ENCODE assay signal across 12 cellular contexts in genomic region chr18:76522104-76522503, GRCh38. TPM values are rescaled to one million over a fixed set of nuclear protein-coding genes. Genes with fewer than 3 reads are reported as not detected.
DNase-seq lines count a peak whose midpoint lies in the region; ATAC-seq and TF ChIP-seq lines count a peak whose summit lies in the region.
"Had no signal": no experiment of that assay in that cellular context is flagged by ENCODE, and none has a peak within 500 bp of the region (broad histone marks: within the 10 kb centered on the region; RNA-seq: fewer than 3 reads in every experiment).

No MANE protein-coding gene starts in this region.

- H3K9me3 ChIP-seq in mucosa of descending colon, result no peaks in the 10 kb centered on the region

- H3K4me3 ChIP-seq in mucosa of descending colon, result no peak overlapping the region

- intact Hi-C loops in mucosa of descending colon (cut with DNase I, micrococcal nuclease), result no loop called here

- DNase-seq in NCI-H1930 (lab: John Stamatoyannopoulos, UW) (peak; percentile 59 to 68), endothelial cell (ENCODE audit: low spot score) (peak; percentile 28), mucosa of descending colon (no peak), type B pancreatic cell (ENCODE audit: extremely low spot score, unreplicated experiment) (no peak), SHP77 treated with DMSO at 0.1 percent for 48 hours (lab: John Stamatoyannopoulos, UW) (no peak), activated gamma-delta T cell (lab: John Stamatoyannopoulos, UW) (no peak), progenitor cell of endocrine pancreas (ENCODE audit: low spot score, unreplicated experiment) (no peak)
- no peak for DNase-seq in stimulated activated effector memory CD8-positive, alpha-beta T cell treated with anti-CD3 and anti-CD28 coated beads, Interleukin-12 subunit alpha, Interleukin-12 subunit beta, amount 100 ng/mL, for 72 hours (ENCODE audit: low spot score in 2 of 2)
- DNase-seq: activated CD4-positive, CD25-positive, alpha-beta regulatory T cell treated with anti-CD3 and anti-CD28 coated beads, Interleukin-2, amount 50 U/mL, for 72 hours; DMS79 treated with DMSO at 0.1 percent for 48 hours; NCI-H226 had no signal

- H3K9me3 Mint-ChIP-seq in endothelial cell (ENCODE audit: unreplicated experiment) (no peaks in the 10 kb centered on the region), type B pancreatic cell (no peaks in the 10 kb centered on the region), progenitor cell of endocrine pancreas (ENCODE audit: low read depth) (no peaks in the 10 kb centered on the region)
- H3K9me3 Mint-ChIP-seq in stimulated activated effector memory CD8-positive, alpha-beta T cell treated with anti-CD3 and anti-CD28 coated beads, Interleukin-12 subunit alpha, Interleukin-12 subunit beta, amount 100 ng/mL, for 72 hours, result no peaks in the 10 kb centered on the region

- peak; percentile 16 for ATAC-seq in mucosa of descending colon
- ATAC-seq in stimulated activated effector memory CD8-positive, alpha-beta T cell treated with anti-CD3 and anti-CD28 coated beads, Interleukin-12 subunit alpha, Interleukin-12 subunit beta, amount 100 ng/mL, for 72 hours, result no peak

- no peaks in the 10 kb centered on the region for H3K36me3 ChIP-seq in mucosa of descending colon (ENCODE audit: low read depth)

- no peaks in the 10 kb centered on the region for H3K36me3 Mint-ChIP-seq in endothelial cell (ENCODE audit: low read depth, unreplicated experiment)
- no peaks in the 10 kb centered on the region for H3K36me3 Mint-ChIP-seq in type B pancreatic cell
- no peaks in the 10 kb centered on the region for H3K36me3 Mint-ChIP-seq in stimulated activated effector memory CD8-positive, alpha-beta T cell treated with anti-CD3 and anti-CD28 coated beads, Interleukin-12 subunit alpha, Interleukin-12 subunit beta, amount 100 ng/mL, for 72 hours
- no peaks in the 10 kb centered on the region for H3K36me3 Mint-ChIP-seq in progenitor cell of endocrine pancreas (ENCODE audit: insufficient read depth)

- H3K4me1 ChIP-seq in mucosa of descending colon (ENCODE audit: low read depth), result no peaks in the 10 kb centered on the region

- no peak for TF ChIP-seq CTCF in endothelial cell (IDR thresholded peaks at IDR 0.05; ENCODE audit: unreplicated experiment)
- TF ChIP-seq CTCF in mucosa of descending colon (IDR thresholded peaks at IDR 0.05), result no peak
- TF ChIP-seq CTCF in type B pancreatic cell (conservative IDR thresholded peaks at IDR 0.05), result no peak
- TF ChIP-seq CTCF in progenitor cell of endocrine pancreas (IDR thresholded peaks at IDR 0.05; ENCODE audit: unreplicated experiment), result no peak

- H3K27me3 Mint-ChIP-seq in endothelial cell (ENCODE audit: unreplicated experiment) (peaks cover 4% of the 10 kb centered on the region), type B pancreatic cell (peaks cover 24% of the 10 kb centered on the region), progenitor cell of endocrine pancreas (no peaks in the 10 kb centered on the region)

- peaks cover 43% of the 10 kb centered on the region for H3K4me1 Mint-ChIP-seq in endothelial cell (ENCODE audit: unreplicated experiment)
- peaks cover 51% of the 10 kb centered on the region for H3K4me1 Mint-ChIP-seq in type B pancreatic cell (ENCODE audit: unreplicated experiment)
- peaks cover 14% of the 10 kb centered on the region for H3K4me1 Mint-ChIP-seq in stimulated activated effector memory CD8-positive, alpha-beta T cell treated with anti-CD3 and anti-CD28 coated beads, Interleukin-12 subunit alpha, Interleukin-12 subunit beta, amount 100 ng/mL, for 72 hours
- H3K4me1 Mint-ChIP-seq in progenitor cell of endocrine pancreas (ENCODE audit: low read depth), result peaks cover 48% of the 10 kb centered on the region

- H3K4me3 Mint-ChIP-seq in endothelial cell (ENCODE audit: unreplicated experiment), result no peak overlapping the region
- no peak overlapping the region for H3K4me3 Mint-ChIP-seq in type B pancreatic cell
- no peak overlapping the region for H3K4me3 Mint-ChIP-seq in stimulated activated effector memory CD8-positive, alpha-beta T cell treated with anti-CD3 and anti-CD28 coated beads, Interleukin-12 subunit alpha, Interleukin-12 subunit beta, amount 100 ng/mL, for 72 hours
- no peak overlapping the region for H3K4me3 Mint-ChIP-seq in progenitor cell of endocrine pancreas (ENCODE audit: low read depth)
- H3K4me3 Mint-ChIP-seq: B cell had no signal

- peak overlapping the region; percentile 79 for H3K27ac Mint-ChIP-seq in endothelial cell (ENCODE audit: unreplicated experiment)
- peak overlapping the region; percentile 37 for H3K27ac Mint-ChIP-seq in type B pancreatic cell
- H3K27ac Mint-ChIP-seq in stimulated activated effector memory CD8-positive, alpha-beta T cell treated with anti-CD3 and anti-CD28 coated beads, Interleukin-12 subunit alpha, Interleukin-12 subunit beta, amount 100 ng/mL, for 72 hours, result no peak overlapping the region
- H3K27ac Mint-ChIP-seq in progenitor cell of endocrine pancreas, result no peak overlapping the region
- H3K27ac Mint-ChIP-seq: B cell had no signal

RNA-seq across cellular contexts. Expression of gene ZNF516, which starts 27.1 kb away (rescaled TPM):
- total RNA-seq in endothelial cell (ENCODE audit: unreplicated experiment) (83.2 TPM), mucosa of descending colon (10 to 100 TPM; 22.0 to 47.9 (median 23.2) TPM), type B pancreatic cell (ENCODE audit: low replicate concordance) (34.1 and 71.2 TPM in 2 replicates), progenitor cell of endocrine pancreas (106 and 108 TPM in 2 replicates)

Comparison
In these comparisons a context has a peak if more than half of its experiments do, and no peak if none do; other contexts are left out.
1. DNase-seq: peak in NCI-H1930 (2 of 2) and endothelial cell (single experiment); none in mucosa of descending colon (0 of 3), type B pancreatic cell (single experiment), stimulated activated effector memory CD8-positive, alpha-beta T cell treated with anti-CD3 and anti-CD28 coated beads, Interleukin-12 subunit alpha, Interleukin-12 subunit beta, amount 100 ng/mL, for 72 hours (0 of 2), SHP77 treated with DMSO at 0.1 percent for 48 hours (single experiment), activated gamma-delta T cell (single experiment) and progenitor cell of endocrine pancreas (single experiment).
2. H3K27ac Mint-ChIP-seq: peak in endothelial cell (single experiment) and type B pancreatic cell (single experiment); none in stimulated activated effector memory CD8-positive, alpha-beta T cell treated with anti-CD3 and anti-CD28 coated beads, Interleukin-12 subunit alpha, Interleukin-12 subunit beta, amount 100 ng/mL, for 72 hours (single experiment) and progenitor cell of endocrine pancreas (single experiment).